Comparison of ENCODE assay signal across 1 cellular context in genomic region chr16:23174622-23175021, GRCh38.
TF ChIP-seq lines count a peak whose summit lies in the region.

No MANE protein-coding gene starts in this region.

TF ChIP-seq in HepG2, 621 proteins besides CTCF, POLR2A, EP300 and RAD21 (continued from another document and continues in another):
- TF ChIP-seq, protein P1, sequence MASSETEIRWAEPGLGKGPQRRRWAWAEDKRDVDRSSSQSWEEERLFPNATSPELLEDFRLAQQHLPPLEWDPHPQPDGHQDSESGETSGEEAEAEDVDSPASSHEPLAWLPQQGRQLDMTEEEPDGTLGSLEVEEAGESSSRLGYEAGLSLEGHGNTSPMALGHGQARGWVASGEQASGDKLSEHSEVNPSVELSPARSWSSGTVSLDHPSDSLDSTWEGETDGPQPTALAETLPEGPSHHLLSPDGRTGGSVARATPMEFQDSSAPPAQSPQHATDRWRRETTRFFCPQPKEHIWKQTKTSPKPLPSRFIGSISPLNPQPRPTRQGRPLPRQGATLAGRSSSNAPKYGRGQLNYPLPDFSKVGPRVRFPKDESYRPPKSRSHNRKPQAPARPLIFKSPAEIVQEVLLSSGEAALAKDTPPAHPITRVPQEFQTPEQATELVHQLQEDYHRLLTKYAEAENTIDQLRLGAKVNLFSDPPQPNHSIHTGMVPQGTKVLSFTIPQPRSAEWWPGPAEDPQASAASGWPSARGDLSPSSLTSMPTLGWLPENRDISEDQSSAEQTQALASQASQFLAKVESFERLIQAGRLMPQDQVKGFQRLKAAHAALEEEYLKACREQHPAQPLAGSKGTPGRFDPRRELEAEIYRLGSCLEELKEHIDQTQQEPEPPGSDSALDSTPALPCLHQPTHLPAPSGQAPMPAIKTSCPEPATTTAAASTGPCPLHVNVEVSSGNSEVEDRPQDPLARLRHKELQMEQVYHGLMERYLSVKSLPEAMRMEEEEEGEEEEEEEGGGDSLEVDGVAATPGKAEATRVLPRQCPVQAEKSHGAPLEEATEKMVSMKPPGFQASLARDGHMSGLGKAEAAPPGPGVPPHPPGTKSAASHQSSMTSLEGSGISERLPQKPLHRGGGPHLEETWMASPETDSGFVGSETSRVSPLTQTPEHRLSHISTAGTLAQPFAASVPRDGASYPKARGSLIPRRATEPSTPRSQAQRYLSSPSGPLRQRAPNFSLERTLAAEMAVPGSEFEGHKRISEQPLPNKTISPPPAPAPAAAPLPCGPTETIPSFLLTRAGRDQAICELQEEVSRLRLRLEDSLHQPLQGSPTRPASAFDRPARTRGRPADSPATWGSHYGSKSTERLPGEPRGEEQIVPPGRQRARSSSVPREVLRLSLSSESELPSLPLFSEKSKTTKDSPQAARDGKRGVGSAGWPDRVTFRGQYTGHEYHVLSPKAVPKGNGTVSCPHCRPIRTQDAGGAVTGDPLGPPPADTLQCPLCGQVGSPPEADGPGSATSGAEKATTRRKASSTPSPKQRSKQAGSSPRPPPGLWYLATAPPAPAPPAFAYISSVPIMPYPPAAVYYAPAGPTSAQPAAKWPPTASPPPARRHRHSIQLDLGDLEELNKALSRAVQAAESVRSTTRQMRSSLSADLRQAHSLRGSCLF (CRISPR knock-in tag; IDR thresholded peaks at IDR 0.05; ENCODE audit: borderline replicate concordance), result no peak
- TF ChIP-seq HOXA9 (CRISPR knock-in tag; IDR thresholded peaks at IDR 0.05; ENCODE audit: borderline replicate concordance), result peak; percentile 63; the same call in 1 of the 2 replicates
- no peak for TF ChIP-seq SUZ12 (IDR thresholded peaks at IDR 0.05; ENCODE audit: low read depth, low read length)
- no peak for TF ChIP-seq ZNF564 (CRISPR knock-in tag; IDR thresholded peaks at IDR 0.05)
- TF ChIP-seq TARDBP (CRISPR knock-in tag; IDR thresholded peaks at IDR 0.05), result no peak
- TF ChIP-seq RARA (CRISPR knock-in tag; IDR thresholded peaks at IDR 0.05), result 0 out of 2 replicates have a peak, but pooled peaks have one; percentile 15
- no peak for TF ChIP-seq THYN1 (CRISPR knock-in tag; IDR thresholded peaks at IDR 0.05; ENCODE audit: borderline replicate concordance, low read depth)
- TF ChIP-seq SRF (IDR thresholded peaks at IDR 0.05; ENCODE audit: low read depth, low read length), result no peak
- TF ChIP-seq ZNF124 (CRISPR knock-in tag; IDR thresholded peaks at IDR 0.05), result no peak
- TF ChIP-seq ZNF644 (CRISPR knock-in tag; IDR thresholded peaks at IDR 0.05; ENCODE audit: low read depth), result peak; percentile 51; the same call in 1 of the 2 replicates
- TF ChIP-seq, protein P2, sequence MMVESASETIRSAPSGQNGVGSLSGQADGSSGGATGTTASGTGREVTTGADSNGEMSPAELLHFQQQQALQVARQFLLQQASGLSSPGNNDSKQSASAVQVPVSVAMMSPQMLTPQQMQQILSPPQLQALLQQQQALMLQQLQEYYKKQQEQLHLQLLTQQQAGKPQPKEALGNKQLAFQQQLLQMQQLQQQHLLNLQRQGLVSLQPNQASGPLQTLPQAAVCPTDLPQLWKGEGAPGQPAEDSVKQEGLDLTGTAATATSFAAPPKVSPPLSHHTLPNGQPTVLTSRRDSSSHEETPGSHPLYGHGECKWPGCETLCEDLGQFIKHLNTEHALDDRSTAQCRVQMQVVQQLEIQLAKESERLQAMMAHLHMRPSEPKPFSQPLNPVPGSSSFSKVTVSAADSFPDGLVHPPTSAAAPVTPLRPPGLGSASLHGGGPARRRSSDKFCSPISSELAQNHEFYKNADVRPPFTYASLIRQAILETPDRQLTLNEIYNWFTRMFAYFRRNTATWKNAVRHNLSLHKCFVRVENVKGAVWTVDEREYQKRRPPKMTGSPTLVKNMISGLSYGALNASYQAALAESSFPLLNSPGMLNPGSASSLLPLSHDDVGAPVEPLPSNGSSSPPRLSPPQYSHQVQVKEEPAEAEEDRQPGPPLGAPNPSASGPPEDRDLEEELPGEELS (CRISPR knock-in tag; IDR thresholded peaks at IDR 0.05), result no peak
- TF ChIP-seq, protein P3, sequence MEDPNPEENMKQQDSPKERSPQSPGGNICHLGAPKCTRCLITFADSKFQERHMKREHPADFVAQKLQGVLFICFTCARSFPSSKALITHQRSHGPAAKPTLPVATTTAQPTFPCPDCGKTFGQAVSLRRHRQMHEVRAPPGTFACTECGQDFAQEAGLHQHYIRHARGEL (CRISPR knock-in tag; IDR thresholded peaks at IDR 0.05), result no peak
- TF ChIP-seq, protein P4, sequence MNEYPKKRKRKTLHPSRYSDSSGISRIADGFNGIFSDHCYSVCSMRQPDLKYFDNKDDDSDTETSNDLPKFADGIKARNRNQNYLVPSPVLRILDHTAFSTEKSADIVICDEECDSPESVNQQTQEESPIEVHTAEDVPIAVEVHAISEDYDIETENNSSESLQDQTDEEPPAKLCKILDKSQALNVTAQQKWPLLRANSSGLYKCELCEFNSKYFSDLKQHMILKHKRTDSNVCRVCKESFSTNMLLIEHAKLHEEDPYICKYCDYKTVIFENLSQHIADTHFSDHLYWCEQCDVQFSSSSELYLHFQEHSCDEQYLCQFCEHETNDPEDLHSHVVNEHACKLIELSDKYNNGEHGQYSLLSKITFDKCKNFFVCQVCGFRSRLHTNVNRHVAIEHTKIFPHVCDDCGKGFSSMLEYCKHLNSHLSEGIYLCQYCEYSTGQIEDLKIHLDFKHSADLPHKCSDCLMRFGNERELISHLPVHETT (CRISPR knock-in tag; conservative IDR thresholded peaks at IDR 0.05), result no peak
- no peak for TF ChIP-seq TRIM24 (CRISPR knock-in tag; IDR thresholded peaks at IDR 0.05)
- no peak for TF ChIP-seq SMARCC2 (IDR thresholded peaks at IDR 0.05)
- no peak for TF ChIP-seq PRMT3 (CRISPR knock-in tag; IDR thresholded peaks at IDR 0.05; ENCODE audit: borderline replicate concordance, low read depth)
- TF ChIP-seq CBX2 (IDR thresholded peaks at IDR 0.05; ENCODE audit: low read depth, low read length), result no peak
- no peak for TF ChIP-seq CBX2 (CRISPR knock-in tag; IDR thresholded peaks at IDR 0.05; ENCODE audit: low read depth)
- TF ChIP-seq XBP1 (CRISPR knock-in tag; IDR thresholded peaks at IDR 0.05), result no peak
- no peak for TF ChIP-seq ZNF121 (CRISPR knock-in tag; IDR thresholded peaks at IDR 0.05)
- no peak for TF ChIP-seq ZNF670 (CRISPR knock-in tag; IDR thresholded peaks at IDR 0.05; ENCODE audit: borderline replicate concordance)
- TF ChIP-seq, protein P5, sequence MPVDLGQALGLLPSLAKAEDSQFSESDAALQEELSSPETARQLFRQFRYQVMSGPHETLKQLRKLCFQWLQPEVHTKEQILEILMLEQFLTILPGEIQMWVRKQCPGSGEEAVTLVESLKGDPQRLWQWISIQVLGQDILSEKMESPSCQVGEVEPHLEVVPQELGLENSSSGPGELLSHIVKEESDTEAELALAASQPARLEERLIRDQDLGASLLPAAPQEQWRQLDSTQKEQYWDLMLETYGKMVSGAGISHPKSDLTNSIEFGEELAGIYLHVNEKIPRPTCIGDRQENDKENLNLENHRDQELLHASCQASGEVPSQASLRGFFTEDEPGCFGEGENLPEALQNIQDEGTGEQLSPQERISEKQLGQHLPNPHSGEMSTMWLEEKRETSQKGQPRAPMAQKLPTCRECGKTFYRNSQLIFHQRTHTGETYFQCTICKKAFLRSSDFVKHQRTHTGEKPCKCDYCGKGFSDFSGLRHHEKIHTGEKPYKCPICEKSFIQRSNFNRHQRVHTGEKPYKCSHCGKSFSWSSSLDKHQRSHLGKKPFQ (CRISPR knock-in tag; IDR thresholded peaks at IDR 0.05; ENCODE audit: insufficient replicate concordance), result no peak
- TF ChIP-seq ZNF296 (CRISPR knock-in tag; conservative IDR thresholded peaks at IDR 0.05), result no peak
- no peak for TF ChIP-seq ZNF446 (CRISPR knock-in tag; IDR thresholded peaks at IDR 0.05)
- no peak for TF ChIP-seq CHD4 (IDR thresholded peaks at IDR 0.05; ENCODE audit: borderline replicate concordance, low read length)
- TF ChIP-seq ZNF598 (CRISPR knock-in tag; IDR thresholded peaks at IDR 0.05; ENCODE audit: borderline replicate concordance), result no peak
- TF ChIP-seq AFF4 (CRISPR knock-in tag; IDR thresholded peaks at IDR 0.05), result no peak
- no peak for TF ChIP-seq JUN (CRISPR knock-in tag; IDR thresholded peaks at IDR 0.05)
- TF ChIP-seq ZNF3 (CRISPR knock-in tag; IDR thresholded peaks at IDR 0.05), result no peak
- no peak for TF ChIP-seq NFE2L2 (IDR thresholded peaks at IDR 0.05; ENCODE audit: low read length)
- TF ChIP-seq, protein P6, sequence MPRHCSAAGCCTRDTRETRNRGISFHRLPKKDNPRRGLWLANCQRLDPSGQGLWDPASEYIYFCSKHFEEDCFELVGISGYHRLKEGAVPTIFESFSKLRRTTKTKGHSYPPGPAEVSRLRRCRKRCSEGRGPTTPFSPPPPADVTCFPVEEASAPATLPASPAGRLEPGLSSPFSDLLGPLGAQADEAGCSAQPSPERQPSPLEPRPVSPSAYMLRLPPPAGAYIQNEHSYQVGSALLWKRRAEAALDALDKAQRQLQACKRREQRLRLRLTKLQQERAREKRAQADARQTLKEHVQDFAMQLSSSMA (CRISPR knock-in tag; IDR thresholded peaks at IDR 0.05), result no peak
- TF ChIP-seq MIER2 (CRISPR knock-in tag; IDR thresholded peaks at IDR 0.05), result peak; percentile 97
- no peak for TF ChIP-seq NFATC3 (CRISPR knock-in tag; IDR thresholded peaks at IDR 0.05)
- TF ChIP-seq ZGPAT (CRISPR knock-in tag; IDR thresholded peaks at IDR 0.05), result 0 out of 2 replicates have a peak, but pooled peaks have one; percentile 27
- TF ChIP-seq ZNF879 (CRISPR knock-in tag; IDR thresholded peaks at IDR 0.05), result no peak
- TF ChIP-seq, protein P7, sequence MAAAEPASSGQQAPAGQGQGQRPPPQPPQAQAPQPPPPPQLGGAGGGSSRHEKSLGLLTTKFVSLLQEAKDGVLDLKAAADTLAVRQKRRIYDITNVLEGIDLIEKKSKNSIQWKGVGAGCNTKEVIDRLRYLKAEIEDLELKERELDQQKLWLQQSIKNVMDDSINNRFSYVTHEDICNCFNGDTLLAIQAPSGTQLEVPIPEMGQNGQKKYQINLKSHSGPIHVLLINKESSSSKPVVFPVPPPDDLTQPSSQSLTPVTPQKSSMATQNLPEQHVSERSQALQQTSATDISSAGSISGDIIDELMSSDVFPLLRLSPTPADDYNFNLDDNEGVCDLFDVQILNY (CRISPR knock-in tag; conservative IDR thresholded peaks at IDR 0.05), result no peak
- no peak for TF ChIP-seq RFX5 (IDR thresholded peaks at IDR 0.05; ENCODE audit: low read depth, low read length)
- 0 out of 2 replicates have a peak, but pooled peaks have one; percentile 23 for TF ChIP-seq TFE3 (CRISPR knock-in tag; IDR thresholded peaks at IDR 0.05)
- TF ChIP-seq, protein P8, sequence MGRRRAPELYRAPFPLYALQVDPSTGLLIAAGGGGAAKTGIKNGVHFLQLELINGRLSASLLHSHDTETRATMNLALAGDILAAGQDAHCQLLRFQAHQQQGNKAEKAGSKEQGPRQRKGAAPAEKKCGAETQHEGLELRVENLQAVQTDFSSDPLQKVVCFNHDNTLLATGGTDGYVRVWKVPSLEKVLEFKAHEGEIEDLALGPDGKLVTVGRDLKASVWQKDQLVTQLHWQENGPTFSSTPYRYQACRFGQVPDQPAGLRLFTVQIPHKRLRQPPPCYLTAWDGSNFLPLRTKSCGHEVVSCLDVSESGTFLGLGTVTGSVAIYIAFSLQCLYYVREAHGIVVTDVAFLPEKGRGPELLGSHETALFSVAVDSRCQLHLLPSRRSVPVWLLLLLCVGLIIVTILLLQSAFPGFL (CRISPR knock-in tag; IDR thresholded peaks at IDR 0.05), result no peak
- TF ChIP-seq SAP130 (CRISPR knock-in tag; IDR thresholded peaks at IDR 0.05; ENCODE audit: low read depth), result no peak
